1 cellular context compared by ENCODE assay signal in the genomic region with DNA sequence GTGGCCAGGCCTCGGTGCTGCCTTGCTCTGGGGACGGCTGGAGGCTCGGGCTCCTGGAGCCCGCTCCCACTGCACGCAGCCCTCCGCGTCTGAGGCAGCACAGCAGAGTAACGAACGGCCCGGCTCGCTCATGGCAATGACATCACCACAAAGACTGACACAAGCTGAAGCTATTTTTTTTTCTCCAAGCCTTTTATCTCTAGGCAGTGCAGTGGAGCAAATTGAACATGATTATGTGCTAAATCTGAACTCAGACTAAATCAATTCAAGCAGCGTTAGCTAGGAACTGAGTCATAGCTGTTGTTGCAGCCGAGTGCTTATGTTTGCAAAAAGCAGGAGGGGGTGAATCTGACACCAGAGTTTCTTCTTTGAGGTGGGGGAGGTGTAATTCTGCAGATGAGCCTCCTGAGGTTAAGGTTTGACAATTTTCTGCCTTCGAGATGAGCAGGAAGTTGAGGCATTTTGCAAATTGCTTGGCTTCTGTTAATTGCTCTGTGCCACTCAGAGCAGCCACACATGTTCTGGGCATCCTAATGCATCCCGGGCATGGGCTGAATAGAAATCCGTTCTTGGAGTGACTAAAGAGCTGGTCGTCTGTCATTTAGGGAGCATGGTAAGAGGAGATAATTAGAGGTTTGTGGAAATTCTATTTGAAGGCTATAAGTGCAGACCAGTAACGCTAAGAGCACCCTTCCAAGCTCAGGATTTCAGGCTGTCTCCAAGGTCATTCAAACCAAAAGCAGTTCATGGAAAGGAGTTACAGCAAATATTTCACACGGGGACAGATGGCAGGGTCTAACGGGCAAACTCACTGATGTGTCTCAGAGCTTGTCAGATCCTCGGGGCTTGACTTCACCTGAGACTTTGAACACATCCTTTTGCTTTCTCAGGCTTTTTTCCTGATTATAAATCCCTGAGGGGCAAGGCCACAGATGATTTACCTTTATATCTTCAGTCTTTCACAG.
TF ChIP-seq lines count a peak whose summit lies in the region.

No MANE protein-coding gene starts in this region.

TF ChIP-seq in IMR-90, 13 proteins besides CTCF, POLR2A, EP300 and RAD21 (continued from another document):
- TF ChIP-seq RCOR1 (IDR thresholded peaks at IDR 0.05; ENCODE audit: insufficient replicate concordance, low read length): no peak
- no peak for TF ChIP-seq CHD1 (IDR thresholded peaks at IDR 0.05; ENCODE audit: low read depth, low read length)
- no peak for TF ChIP-seq BHLHE40 (IDR thresholded peaks at IDR 0.05; ENCODE audit: low read depth, low read length)
- TF ChIP-seq NFE2L2 (IDR thresholded peaks at IDR 0.05; ENCODE audit: low read depth, low read length): no peak
- TF ChIP-seq MAFK (IDR thresholded peaks at IDR 0.05; ENCODE audit: low read depth, low read length): no peak
